Comparison of ENCODE assay signal across 10 cellular contexts in genomic region chr13:23921451-23921888, GRCh38. TPM values are rescaled to one million over a fixed set of nuclear protein-coding genes. Genes with fewer than 3 reads are reported as not detected.
DNase-seq lines count a peak whose midpoint lies in the region; ATAC-seq and TF ChIP-seq lines count a peak whose summit lies in the region.
"Had no signal": no experiment of that assay in that cellular context is flagged by ENCODE, and none has a peak within 500 bp of the region (broad histone marks: within the 10 kb centered on the region; RNA-seq: fewer than 3 reads in every experiment).

No MANE protein-coding gene starts in this region.

- H3K9me3 ChIP-seq in PC-3 (ENCODE audit: low read length) = no peaks in the 10 kb centered on the region

- H3K36me3 Mint-ChIP-seq in endothelial cell (ENCODE audit: low read depth, unreplicated experiment) = no peaks in the 10 kb centered on the region
- no peaks in the 10 kb centered on the region for H3K36me3 Mint-ChIP-seq in activated T-cell treated with anti-CD3 and anti-CD28 coated beads, Interleukin-2, amount 50 U/mL, for 24 hours (ENCODE audit: low read depth)

- H4K20me1 ChIP-seq in PC-3 (ENCODE audit: low read length) = no peaks in the 10 kb centered on the region

- no TSS peak for BruUV-seq in PC-3 (replicated peaks; lab: Mats Ljungman, UMichigan)

- no peaks in the 10 kb centered on the region for H3F3A ChIP-seq in PC-3 (ENCODE audit: low read length, unreplicated experiment)

- H3K27me3 Mint-ChIP-seq in endothelial cell (ENCODE audit: unreplicated experiment) = no peaks in the 10 kb centered on the region
- peaks cover 46% of the 10 kb centered on the region for H3K27me3 Mint-ChIP-seq in activated T-cell treated with anti-CD3 and anti-CD28 coated beads, Interleukin-2, amount 50 U/mL, for 24 hours

- peaks cover 10% of the 10 kb centered on the region for H3K4me1 ChIP-seq in PC-3 (ENCODE audit: insufficient read depth, low read length)

- POLR2A ChIA-PET in PC-3 (lab: Charles Lee; ENCODE audit: unreplicated experiment) = no interaction called here

- no peak overlapping the region for H3K4me2 ChIP-seq in PC-3 (ENCODE audit: low read length)

- H3K4me1 Mint-ChIP-seq in endothelial cell (ENCODE audit: unreplicated experiment) = peaks cover 10% of the 10 kb centered on the region
- H3K4me1 Mint-ChIP-seq in activated T-cell treated with anti-CD3 and anti-CD28 coated beads, Interleukin-2, amount 50 U/mL, for 24 hours (ENCODE audit: low read depth) = no peaks in the 10 kb centered on the region
- H3K4me1 Mint-ChIP-seq: naive B cell had no signal

- H2AFZ ChIP-seq in PC-3 (ENCODE audit: low read length) = no peak overlapping the region

- H3K4me3 ChIP-seq in PC-3 (ENCODE audit: low read length) = no peak overlapping the region

- H3K9me3 Mint-ChIP-seq in endothelial cell (ENCODE audit: unreplicated experiment) = no peaks in the 10 kb centered on the region
- no peaks in the 10 kb centered on the region for H3K9me3 Mint-ChIP-seq in activated T-cell treated with anti-CD3 and anti-CD28 coated beads, Interleukin-2, amount 50 U/mL, for 24 hours
- H3K9me3 Mint-ChIP-seq: T-helper 1 cell treated with Interleukin-12 subunit alpha and Interleukin-12 subunit beta and Interleukin-4 antibody, amounts not matched to agents 30 μg/mL and 1 μg/mL, for 36 hours had no signal

- no peak overlapping the region for H3K27ac Mint-ChIP-seq in endothelial cell (ENCODE audit: unreplicated experiment)
- no peak overlapping the region for H3K27ac Mint-ChIP-seq in activated T-cell treated with anti-CD3 and anti-CD28 coated beads, Interleukin-2, amount 50 U/mL, for 24 hours
- H3K27ac Mint-ChIP-seq: naive B cell; T-helper 1 cell treated with Interleukin-12 subunit alpha and Interleukin-12 subunit beta and Interleukin-4 antibody, amounts not matched to agents 30 μg/mL and 1 μg/mL, for 36 hours had no signal

- no peak for ATAC-seq in PC-3

- intact Hi-C loops in PC-3 (cut with micrococcal nuclease) = loop anchor here (1.0 to 10.0 kb wide), 3 partner anchors 39 to 301 kb away; no protein-coding TSS in a partner anchor

- H3K27me3 ChIP-seq in PC-3 (ENCODE audit: low read length) = no peaks in the 10 kb centered on the region

- H3K9me2 ChIP-seq in PC-3 (replicated peaks; ENCODE audit: low read length) = no peaks in the 10 kb centered on the region

- CTCF ChIA-PET in PC-3 (lab: Charles Lee) = interaction anchor here (1.2 to 1.9 kb wide), 2 partner anchors 39 to 308 kb away, joined by 3 to 12 read pairs; no protein-coding TSS in a partner anchor

- H3K9ac ChIP-seq in PC-3 (ENCODE audit: low read length) = no peak overlapping the region

- peak; percentile 91 for TF ChIP-seq CTCF in PC-3 (conservative IDR thresholded peaks at IDR 0.05; ENCODE audit: low read depth, low read length)
- peak; percentile 98 for TF ChIP-seq CTCF in endothelial cell (IDR thresholded peaks at IDR 0.05; ENCODE audit: unreplicated experiment)

- H3K4me3 Mint-ChIP-seq in endothelial cell (ENCODE audit: unreplicated experiment) = no peak overlapping the region
- H3K4me3 Mint-ChIP-seq in activated T-cell treated with anti-CD3 and anti-CD28 coated beads, Interleukin-2, amount 50 U/mL, for 24 hours = no peak overlapping the region
- H3K4me3 Mint-ChIP-seq: naive B cell; T-helper 1 cell treated with Interleukin-12 subunit alpha and Interleukin-12 subunit beta and Interleukin-4 antibody, amounts not matched to agents 30 μg/mL and 1 μg/mL, for 36 hours had no signal

- DNase-seq in DMS 273 (lab: John Stamatoyannopoulos, UW; ENCODE audit: unreplicated experiment) (peak; percentile 70), HT-29 (ENCODE audit: low spot score) (peak; percentile 85), PC-3 (peak; percentile 72), endothelial cell (ENCODE audit: low spot score) (peak; percentile 38), myocyte (ENCODE audit: low read depth) (peak; percentile 80), ecto neural progenitor cell (ENCODE audit: low spot score) (no peak), GM19240 (ENCODE audit: insufficient read length, low spot score) (no peak)
- DNase-seq in activated T-cell treated with anti-CD3 and anti-CD28 coated beads, Interleukin-2, amount 50 U/mL, for 24 hours = no peak
- DNase-seq: naive B cell had no signal

- no peaks in the 10 kb centered on the region for H3K36me3 ChIP-seq in PC-3 (ENCODE audit: low read depth, low read length)

- H3K27ac ChIP-seq in PC-3 (ENCODE audit: low read length) = no peak overlapping the region

- H3K79me2 ChIP-seq in PC-3 (ENCODE audit: low read length) = no peaks in the 10 kb centered on the region

RNA-seq across cellular contexts. Expression of gene C1QTNF9B, which starts 24.2 kb away (rescaled TPM):
- total RNA-seq in HT-29 (2014; rRNA removed; shearing (Covaris generic)) = not detected in 2 replicates
- 0.23 TPM in 1 of 2 replicates, not detected in the other for total RNA-seq in PC-3 (2014; rRNA removed)
- not detected for total RNA-seq in endothelial cell (ENCODE audit: unreplicated experiment)
- total RNA-seq in myocyte = not detected in 2 replicates
- polyA plus RNA-seq in myocyte (2012) = 0.16 TPM

RNA-seq across cellular contexts. Expression of gene MIPEP, which starts 32.3 kb away (rescaled TPM):
- total RNA-seq in HT-29 (2014; rRNA removed; shearing (Covaris generic)) = 33.1 and 48.6 TPM in 2 replicates
- total RNA-seq in PC-3 (2014; rRNA removed) (30.5 and 31.0 TPM in 2 replicates), endothelial cell (ENCODE audit: unreplicated experiment) (8.8 TPM), myocyte (18.3 and 19.9 TPM in 2 replicates)
- 28.2 TPM for polyA plus RNA-seq in myocyte (2012)

Comparison
In these comparisons a context has a peak if more than half of its experiments do, and no peak if none do; other contexts are left out.
1. DNase-seq: peak in DMS 273 (single experiment), HT-29 (single experiment), PC-3 (single experiment), endothelial cell (single experiment) and myocyte (single experiment); none in ecto neural progenitor cell (single experiment), GM19240 (single experiment) and activated T-cell treated with anti-CD3 and anti-CD28 coated beads, Interleukin-2, amount 50 U/mL, for 24 hours (single experiment).